Comparison of ENCODE assay signal across 8 cellular contexts in the genomic region with DNA sequence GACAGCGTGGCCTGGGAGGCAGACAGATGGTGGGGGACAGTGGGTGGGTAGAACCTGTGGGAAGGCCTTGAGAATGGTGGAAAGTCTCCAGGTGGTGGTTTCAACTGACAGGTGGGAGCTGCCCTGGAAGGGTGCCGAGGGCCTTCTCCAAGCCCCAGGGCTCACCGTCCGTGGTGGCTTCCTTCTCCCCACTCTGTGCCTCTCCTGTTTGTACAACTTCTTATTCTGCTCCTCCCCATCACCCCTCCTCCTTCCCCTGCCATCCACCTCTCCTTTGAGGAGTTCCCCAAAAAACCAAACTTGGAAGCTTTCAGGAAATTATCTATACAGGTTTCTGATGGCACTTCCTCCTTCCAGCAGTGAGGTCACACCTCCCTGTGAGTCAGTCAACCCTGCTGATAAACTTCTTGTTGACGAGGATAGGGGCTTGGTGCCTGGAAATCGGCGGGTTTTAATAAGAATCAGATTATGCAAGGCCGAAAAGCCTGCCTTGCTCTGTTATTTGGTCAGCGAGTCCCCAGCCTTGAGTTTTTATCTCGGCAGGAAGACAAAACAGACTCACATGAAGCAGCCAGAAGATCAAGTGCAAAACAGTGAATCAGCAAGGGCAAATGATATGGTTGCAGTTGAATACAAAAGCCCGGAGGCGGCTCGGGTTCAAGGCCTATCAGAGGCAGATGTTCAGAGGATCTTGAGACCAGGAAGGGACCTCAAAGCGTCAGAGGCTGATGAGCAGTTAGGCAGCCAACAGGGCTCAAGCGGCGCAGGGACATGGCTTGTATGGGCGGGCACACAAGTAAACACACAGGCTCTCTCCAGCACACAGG.
A peak's percentile ranks its signal among the peaks of the same experiment; 100 is the strongest.
DNase-seq lines count a peak whose midpoint lies in the region; ATAC-seq and TF ChIP-seq lines count a peak whose summit lies in the region.

No MANE protein-coding gene starts in this region.

- DNase-seq in CD1c-positive myeloid dendritic cell (ENCODE audit: extremely low spot score) (peak; percentile 90), NCI-H2227 treated with DMSO at 0.1 percent for 48 hours (lab: John Stamatoyannopoulos, UW) (peak; percentile 11), cardiac fibroblast (ENCODE audit: low read depth in 2 of 2) (peak; percentile 66 to 89)
- DNase-seq in effector memory CD4-positive, alpha-beta T cell: no peak
- DNase-seq in stimulated activated CD8-positive, alpha-beta memory T cell treated with anti-CD3 and anti-CD28 coated beads, Interleukin-4, amount 100 ng/mL, for 48 hours: no peak

- no peaks in the 10 kb centered on the region for H3K9me3 ChIP-seq in mucosa of stomach (ENCODE audit: control insufficient read depth, low read length)
- no peaks in the 10 kb centered on the region for H3K9me3 ChIP-seq in effector memory CD4-positive, alpha-beta T cell (ENCODE audit: control insufficient read depth, low read length)

- H3K4me3 ChIP-seq in cardiac fibroblast (replicated peaks in 1 of 2; ENCODE audit: low read depth in 2 of 2, low read length in 2 of 2): no peak overlapping the region
- no peak overlapping the region for H3K4me3 ChIP-seq in mucosa of stomach (ENCODE audit: low read length)
- H3K4me3 ChIP-seq in effector memory CD4-positive, alpha-beta T cell (ENCODE audit: insufficient read depth, low read depth, low read length, poor library complexity, severe bottlenecking): no peak overlapping the region

- peaks cover 18% of the 10 kb centered on the region for H3K4me1 ChIP-seq in mucosa of stomach (ENCODE audit: control insufficient read depth, insufficient read depth, low read length)
- H3K4me1 ChIP-seq in effector memory CD4-positive, alpha-beta T cell (ENCODE audit: control insufficient read depth, insufficient read depth, low read length, poor library complexity, severe bottlenecking): no peaks in the 10 kb centered on the region

- H3K27ac ChIP-seq in effector memory CD4-positive, alpha-beta T cell (ENCODE audit: insufficient read depth, low read length, poor library complexity, severe bottlenecking): no peak overlapping the region

- ATAC-seq in GM21576 (IDR thresholded peaks at IDR 0.05; ENCODE audit: unreplicated experiment): no peak
- no peak for ATAC-seq in HG02763 (IDR thresholded peaks at IDR 0.05; ENCODE audit: unreplicated experiment)

- no peaks in the 10 kb centered on the region for H3K36me3 ChIP-seq in mucosa of stomach (ENCODE audit: control insufficient read depth, insufficient read depth, low read length)
- peaks cover 26% of the 10 kb centered on the region for H3K36me3 ChIP-seq in effector memory CD4-positive, alpha-beta T cell (ENCODE audit: control insufficient read depth, insufficient read depth, low read length)

- no peak for TF ChIP-seq CTCF in cardiac fibroblast (IDR thresholded peaks at IDR 0.05; ENCODE audit: low read depth, low read length)

- H3K9ac ChIP-seq in mucosa of stomach (ENCODE audit: low read length): peak overlapping the region; percentile 27

- H3K27me3 ChIP-seq in mucosa of stomach (ENCODE audit: control insufficient read depth, insufficient read depth, low read length): no peaks in the 10 kb centered on the region
- no peaks in the 10 kb centered on the region for H3K27me3 ChIP-seq in effector memory CD4-positive, alpha-beta T cell (replicated peaks; ENCODE audit: control insufficient read depth, insufficient read depth, low read length, poor library complexity, severe bottlenecking)

Comparison
In these comparisons a context has a peak if more than half of its experiments do, and no peak if none do; other contexts are left out.
1. DNase-seq: peak in CD1c-positive myeloid dendritic cell (single experiment), NCI-H2227 treated with DMSO at 0.1 percent for 48 hours (single experiment) and cardiac fibroblast (2 of 2); none in effector memory CD4-positive, alpha-beta T cell (0 of 3) and stimulated activated CD8-positive, alpha-beta memory T cell treated with anti-CD3 and anti-CD28 coated beads, Interleukin-4, amount 100 ng/mL, for 48 hours (single experiment).